In the genomic region with DNA sequence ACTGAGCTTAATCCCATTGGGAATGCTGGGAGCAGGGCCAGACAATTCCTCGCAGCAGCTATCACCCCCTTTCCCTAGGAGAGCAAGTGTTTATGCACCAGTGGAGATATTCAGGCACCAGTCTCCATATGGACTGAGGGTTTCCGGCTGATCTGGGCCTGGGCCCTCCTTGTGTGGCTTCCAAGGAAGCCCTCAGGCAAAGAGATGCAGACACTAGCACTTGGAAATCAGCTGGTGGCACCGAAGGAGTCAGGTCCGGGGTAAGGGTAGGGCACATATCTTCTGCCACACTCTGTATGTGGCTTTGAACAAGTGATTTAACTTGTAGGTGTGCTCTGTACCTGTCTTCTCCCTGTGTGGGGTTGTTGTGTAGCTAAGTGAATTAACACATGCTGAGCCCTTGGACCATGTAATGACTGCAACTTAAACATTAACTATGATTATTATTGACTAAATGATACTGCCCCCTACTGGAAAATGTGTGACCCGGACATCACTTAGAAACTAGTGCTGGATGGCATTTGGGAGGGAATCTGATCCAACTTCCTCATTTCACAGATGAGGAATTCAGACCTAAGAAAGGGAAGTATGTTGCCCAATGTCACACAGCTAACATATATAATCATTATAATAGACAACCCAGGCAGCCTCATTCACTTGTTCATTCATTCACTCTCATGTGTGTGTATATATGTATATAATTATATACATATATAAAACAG, we compare ENCODE assay signal across 8 cellular contexts. TPM values are rescaled to one million over a fixed set of nuclear protein-coding genes. Genes with fewer than 3 reads are reported as not detected.
DNase-seq lines count a peak whose midpoint lies in the region; ATAC-seq and TF ChIP-seq lines count a peak whose summit lies in the region.

No MANE protein-coding gene starts in this region.

- no peaks in the 10 kb centered on the region for H3K79me2 ChIP-seq in OCI-LY3 (ENCODE audit: low read length)

- no peak overlapping the region for H2AFZ ChIP-seq in OCI-LY3 (ENCODE audit: low read depth, low read length)

- no peaks in the 10 kb centered on the region for H3K36me3 ChIP-seq in OCI-LY3 (replicated peaks; ENCODE audit: low read depth, low read length)

- H3K9ac ChIP-seq in OCI-LY3 (ENCODE audit: low read length), result no peak overlapping the region

- peaks cover 54% of the 10 kb centered on the region for H3K27me3 ChIP-seq in OCI-LY3 (ENCODE audit: low read depth, low read length)

- H3K4me1 ChIP-seq in OCI-LY3 (ENCODE audit: low read length), result peaks cover 17% of the 10 kb centered on the region

- DNase-seq in Caki2 (ENCODE audit: low read depth) (peak; percentile 52), HFF-Myc (ENCODE audit: extremely low read depth, low read depth) (peak; percentile 30), dermis microvascular lymphatic vessel endothelial cell (ENCODE audit: low read depth in 2 of 2) (peak; percentile 36 to 58), midbrain (lab: John Stamatoyannopoulos, UW) (peak; percentile 63)

- no peak overlapping the region for H3K4me2 ChIP-seq in OCI-LY3 (ENCODE audit: low read length)

- H3K9me3 ChIP-seq in OCI-LY3 (ENCODE audit: insufficient read depth, low read length), result no peaks in the 10 kb centered on the region

- ATAC-seq in GM21737 (IDR thresholded peaks at IDR 0.05; ENCODE audit: unreplicated experiment) (no peak), GM18870 (IDR thresholded peaks at IDR 0.05; ENCODE audit: unreplicated experiment) (no peak), GM18511 (IDR thresholded peaks at IDR 0.05; ENCODE audit: unreplicated experiment) (no peak)

- no peak overlapping the region for H3K4me3 ChIP-seq in HFF-Myc (replicated peaks; ENCODE audit: low read depth, low read length)
- no peak overlapping the region for H3K4me3 ChIP-seq in OCI-LY3 (ENCODE audit: low read length)

- 0 out of 2 replicates have a peak, but pooled peaks cover 5% of the 10 kb centered on the region for H4K20me1 ChIP-seq in OCI-LY3 (ENCODE audit: insufficient read depth, low read length)

- in situ Hi-C loops in Caki2 (cut with HindIII; ENCODE audit: low pct_unique_long_range_greater_than_20kb, low sequenced_read_pairs), result no loop called here

- no peak overlapping the region for H3K27ac ChIP-seq in OCI-LY3 (ENCODE audit: low read length)

- TF ChIP-seq CTCF in HFF-Myc (IDR thresholded peaks at IDR 0.05; ENCODE audit: low read depth, low read length, missing control alignments) (peak; percentile 52), OCI-LY3 (IDR thresholded peaks at IDR 0.05; ENCODE audit: low read depth, low read length) (peak; percentile 98)

RNA-seq across cellular contexts. Expression of gene WFDC2, which starts 19.3 kb away (rescaled TPM):
- total RNA-seq in Caki2 (2014; rRNA removed; shearing (Covaris generic); ENCODE audit: low replicate concordance), result not detected in 2 replicates
- total RNA-seq in dermis microvascular lymphatic vessel endothelial cell, result not detected in 2 replicates

RNA-seq across cellular contexts. Expression of gene PIGT, which starts 34.3 kb away (rescaled TPM):
- total RNA-seq in Caki2 (2014; rRNA removed; shearing (Covaris generic); ENCODE audit: low replicate concordance), result 66.4 and 89.4 TPM in 2 replicates
- 16.4 and 31.0 TPM in 2 replicates for total RNA-seq in dermis microvascular lymphatic vessel endothelial cell

RNA-seq across cellular contexts. Expression of gene DBNDD2, which starts 42.2 kb away (rescaled TPM):
- total RNA-seq in Caki2 (2014; rRNA removed; shearing (Covaris generic); ENCODE audit: low replicate concordance), result 2.5 and 21.5 TPM in 2 replicates
- 6.4 and 9.4 TPM in 2 replicates for total RNA-seq in dermis microvascular lymphatic vessel endothelial cell
